In the genomic region with DNA sequence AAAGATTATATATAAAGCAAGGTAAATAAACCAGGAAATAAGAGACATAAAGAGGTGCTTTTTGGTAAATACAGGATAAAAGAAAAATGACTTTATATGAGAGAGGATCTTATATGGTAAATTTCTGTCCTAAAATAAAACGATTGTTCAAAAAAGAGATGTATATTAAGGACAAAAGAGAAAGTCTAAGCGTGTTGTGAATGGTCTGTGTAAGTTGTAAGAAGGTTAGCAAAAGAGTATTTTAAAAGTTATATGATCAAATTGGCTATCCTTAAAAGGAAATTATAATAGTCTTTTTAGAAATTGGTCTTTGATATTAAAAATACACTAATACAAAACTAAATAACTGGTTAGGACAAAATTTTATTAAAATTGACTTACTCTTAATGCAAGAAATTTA, we compare ENCODE assay signal across 1 cellular context.
TF ChIP-seq lines count a peak whose summit lies in the region.

No MANE protein-coding gene starts in this region.

TF ChIP-seq in K562, 482 proteins besides CTCF, POLR2A, EP300 and RAD21 (continued from another document):
- TF ChIP-seq, protein P1, sequence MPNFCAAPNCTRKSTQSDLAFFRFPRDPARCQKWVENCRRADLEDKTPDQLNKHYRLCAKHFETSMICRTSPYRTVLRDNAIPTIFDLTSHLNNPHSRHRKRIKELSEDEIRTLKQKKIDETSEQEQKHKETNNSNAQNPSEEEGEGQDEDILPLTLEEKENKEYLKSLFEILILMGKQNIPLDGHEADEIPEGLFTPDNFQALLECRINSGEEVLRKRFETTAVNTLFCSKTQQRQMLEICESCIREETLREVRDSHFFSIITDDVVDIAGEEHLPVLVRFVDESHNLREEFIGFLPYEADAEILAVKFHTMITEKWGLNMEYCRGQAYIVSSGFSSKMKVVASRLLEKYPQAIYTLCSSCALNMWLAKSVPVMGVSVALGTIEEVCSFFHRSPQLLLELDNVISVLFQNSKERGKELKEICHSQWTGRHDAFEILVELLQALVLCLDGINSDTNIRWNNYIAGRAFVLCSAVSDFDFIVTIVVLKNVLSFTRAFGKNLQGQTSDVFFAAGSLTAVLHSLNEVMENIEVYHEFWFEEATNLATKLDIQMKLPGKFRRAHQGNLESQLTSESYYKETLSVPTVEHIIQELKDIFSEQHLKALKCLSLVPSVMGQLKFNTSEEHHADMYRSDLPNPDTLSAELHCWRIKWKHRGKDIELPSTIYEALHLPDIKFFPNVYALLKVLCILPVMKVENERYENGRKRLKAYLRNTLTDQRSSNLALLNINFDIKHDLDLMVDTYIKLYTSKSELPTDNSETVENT (CRISPR knock-in tag; IDR thresholded peaks at IDR 0.05): no peak
- TF ChIP-seq HSF4 (CRISPR knock-in tag; IDR thresholded peaks at IDR 0.05; ENCODE audit: borderline replicate concordance): no peak
